ENCODE assay signal across 38 cellular contexts in the genomic region with DNA sequence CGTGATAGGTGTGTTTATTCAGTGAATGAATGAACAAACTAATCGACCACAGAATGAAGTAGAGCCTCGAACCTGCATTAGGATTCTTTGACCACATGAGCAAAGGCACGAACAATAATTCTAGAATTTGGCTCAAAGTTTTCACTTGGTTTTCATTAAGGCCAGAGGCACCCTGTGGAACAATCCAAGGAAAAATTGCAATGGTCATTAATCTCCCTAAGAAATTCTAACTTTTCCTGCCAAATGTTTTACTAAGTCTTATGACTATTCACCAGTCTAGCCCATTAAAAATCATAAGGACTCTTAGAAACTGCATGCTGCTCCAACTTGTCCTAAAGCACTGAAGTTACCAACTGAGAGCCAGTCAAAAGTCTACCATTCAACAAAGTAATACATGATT.
"Had no signal": no experiment of that assay in that cellular context is flagged by ENCODE, and none has a peak within 500 bp of the region (broad histone marks: within the 10 kb centered on the region; RNA-seq: fewer than 3 reads in every experiment).

No MANE protein-coding gene starts in this region.

- ATAC-seq: activated CD8-positive, alpha-beta memory T cell treated with anti-CD3 and anti-CD28 coated beads, Interleukin-2, amount 10 ng/mL, durations not matched to agents 7 days and 5 days; activated CD8-positive, alpha-beta T cell treated with anti-CD3 and anti-CD28 coated beads, Interleukin-2, amount 10 ng/mL, durations not matched to agents 7 days and 5 days; activated naive CD8-positive, alpha-beta T cell treated with anti-CD3 and anti-CD28 coated beads, Interleukin-2, amount 50 U/mL, for 24 hours had no signal

- H3K4me1 Mint-ChIP-seq: activated B cell treated with CpG ODN at 0.5 μM for 24 hours; activated CD4-positive, alpha-beta memory T cell treated with anti-CD3 and anti-CD28 coated beads, Interleukin-2, amount 10 ng/mL, durations not matched to agents 7 days and 5 days; activated CD4-positive, alpha-beta T cell treated with anti-CD3 and anti-CD28 coated beads, Interleukin-2, amount 10 ng/mL, durations not matched to agents 24 days and 14 days; activated CD8-positive, alpha-beta memory T cell treated with anti-CD3 and anti-CD28 coated beads, Interleukin-2, amount 10 ng/mL, durations not matched to agents 7 days and 5 days; activated naive CD4-positive, alpha-beta T cell treated with anti-CD3 and anti-CD28 coated beads, Interleukin-2, amount 10 ng/mL, durations not matched to agents 7 days and 5 days; activated naive CD4-positive, alpha-beta T cell treated with anti-CD3 and anti-CD28 coated beads, Interleukin-2, amount 50 U/mL, for 24 hours; activated naive CD8-positive, alpha-beta T cell treated with anti-CD3 and anti-CD28 coated beads, Interleukin-2, amount 10 ng/mL, durations not matched to agents 7 days and 5 days; activated naive CD8-positive, alpha-beta T cell treated with anti-CD3 and anti-CD28 coated beads, Interleukin-2, amount 50 U/mL, for 24 hours; brain; central memory CD8-positive, alpha-beta T cell had no signal

- DNase-seq: activated B cell treated with CpG ODN at 0.5 μM for 24 hours; activated CD4-positive, alpha-beta memory T cell treated with anti-CD3 and anti-CD28 coated beads, Interleukin-2, amount 10 ng/mL, durations not matched to agents 7 days and 5 days; activated CD4-positive, alpha-beta T cell treated with anti-CD3 and anti-CD28 coated beads for 4 hours; activated CD4-positive, alpha-beta T cell treated with anti-CD3 and anti-CD28 coated beads, Interleukin-2, amount 10 ng/mL, durations not matched to agents 24 days and 14 days; activated CD4-positive, alpha-beta T cell treated with anti-CD3 and anti-CD28 coated beads, Interleukin-2, amount 50 U/mL, for 1 hour; activated CD4-positive, alpha-beta T cell treated with anti-CD3 and anti-CD28 coated beads, Interleukin-2, amount 50 U/mL, for 4 hours; activated CD4-positive, CD25-positive, alpha-beta regulatory T cell treated with anti-CD3 and anti-CD28 coated beads, Interleukin-2, amount 50 U/mL, for 72 hours; activated CD8-positive, alpha-beta memory T cell treated with anti-CD3 and anti-CD28 coated beads for 24 hours; activated CD8-positive, alpha-beta memory T cell treated with anti-CD3 and anti-CD28 coated beads, Interleukin-2, amount 10 ng/mL, durations not matched to agents 7 days and 5 days; activated CD8-positive, alpha-beta memory T cell treated with anti-CD3 and anti-CD28 coated beads, Interleukin-2, amount 50 U/mL, for 48 hours; activated CD8-positive, alpha-beta T cell treated with anti-CD3 and anti-CD28 coated beads, Interleukin-2, amount 10 ng/mL, durations not matched to agents 7 days and 5 days; activated effector memory CD4-positive, alpha-beta T cell treated with Interleukin-2 at 50 U/mL for 16 hours; activated gamma-delta T cell; activated naive CD4-positive, alpha-beta T cell treated with anti-CD3 and anti-CD28 coated beads, Interleukin-2, amount 10 ng/mL, durations not matched to agents 7 days and 5 days; activated naive CD4-positive, alpha-beta T cell treated with Interleukin-2 at 50 U/mL for 16 hours; activated naive CD8-positive, alpha-beta T cell treated with anti-CD3 and anti-CD28 coated beads, Interleukin-2, amount 10 ng/mL, durations not matched to agents 7 days and 5 days; activated naive CD8-positive, alpha-beta T cell treated with anti-CD3 and anti-CD28 coated beads, Interleukin-2, amount 50 U/mL, for 24 hours; activated T-cell treated with anti-CD3 and anti-CD28 coated beads, Interleukin-2, amount 50 U/mL, for 24 hours; activated T-cell treated with anti-CD3 and anti-CD28 coated beads, Interleukin-2, amount 50 U/mL, for 48 hours; amygdala; anterior cingulate cortex; caudate nucleus; cerebellar nuclear complex; T-helper 1 cell; T-helper 2 cell; T-helper 9 cell had no signal

- H3K27ac ChIP-seq: ascending aorta, cardiac muscle cell, VCaP had no signal

- H3K4me1 ChIP-seq: ascending aorta had no signal

- H3K36me3 Mint-ChIP-seq: activated CD8-positive, alpha-beta memory T cell treated with anti-CD3 and anti-CD28 coated beads, Interleukin-2, amount 10 ng/mL, durations not matched to agents 7 days and 5 days; activated naive CD4-positive, alpha-beta T cell treated with anti-CD3 and anti-CD28 coated beads, Interleukin-2, amount 10 ng/mL, durations not matched to agents 7 days and 5 days; activated naive CD4-positive, alpha-beta T cell treated with anti-CD3 and anti-CD28 coated beads, Interleukin-2, amount 50 U/mL, for 24 hours; activated naive CD8-positive, alpha-beta T cell; activated naive CD8-positive, alpha-beta T cell treated with anti-CD3 and anti-CD28 coated beads, Interleukin-2, amount 10 ng/mL, durations not matched to agents 7 days and 5 days; brain had no signal

- H3K36me3 ChIP-seq: ascending aorta, cardiac muscle cell had no signal

- H3K27me3 Mint-ChIP-seq: activated B cell treated with CpG ODN at 0.5 μM for 24 hours; activated CD4-positive, alpha-beta memory T cell treated with anti-CD3 and anti-CD28 coated beads, Interleukin-2, amount 10 ng/mL, durations not matched to agents 7 days and 5 days; activated CD4-positive, alpha-beta T cell treated with anti-CD3 and anti-CD28 coated beads, Interleukin-2, amount 10 ng/mL, durations not matched to agents 24 days and 14 days; activated CD8-positive, alpha-beta memory T cell treated with anti-CD3 and anti-CD28 coated beads, Interleukin-2, amount 10 ng/mL, durations not matched to agents 7 days and 5 days; activated naive CD4-positive, alpha-beta T cell treated with anti-CD3 and anti-CD28 coated beads, Interleukin-2, amount 10 ng/mL, durations not matched to agents 7 days and 5 days; activated naive CD8-positive, alpha-beta T cell; activated naive CD8-positive, alpha-beta T cell treated with anti-CD3 and anti-CD28 coated beads, Interleukin-2, amount 10 ng/mL, durations not matched to agents 7 days and 5 days; activated naive CD8-positive, alpha-beta T cell treated with anti-CD3 and anti-CD28 coated beads, Interleukin-2, amount 50 U/mL, for 24 hours; central memory CD8-positive, alpha-beta T cell had no signal

- H3K4me3 Mint-ChIP-seq: activated B cell treated with CpG ODN at 0.5 μM for 24 hours; activated CD4-positive, alpha-beta memory T cell treated with anti-CD3 and anti-CD28 coated beads, Interleukin-2, amount 10 ng/mL, durations not matched to agents 7 days and 5 days; activated CD4-positive, alpha-beta T cell treated with anti-CD3 and anti-CD28 coated beads, Interleukin-2, amount 10 ng/mL, durations not matched to agents 24 days and 14 days; activated CD8-positive, alpha-beta memory T cell treated with anti-CD3 and anti-CD28 coated beads, Interleukin-2, amount 10 ng/mL, durations not matched to agents 7 days and 5 days; activated CD8-positive, alpha-beta T cell treated with anti-CD3 and anti-CD28 coated beads, Interleukin-2, amount 10 ng/mL, durations not matched to agents 7 days and 5 days; activated naive CD4-positive, alpha-beta T cell treated with anti-CD3 and anti-CD28 coated beads, Interleukin-2, amount 10 ng/mL, durations not matched to agents 7 days and 5 days; activated naive CD4-positive, alpha-beta T cell treated with anti-CD3 and anti-CD28 coated beads, Interleukin-2, amount 50 U/mL, for 24 hours; activated naive CD8-positive, alpha-beta T cell; activated naive CD8-positive, alpha-beta T cell treated with anti-CD3 and anti-CD28 coated beads, Interleukin-2, amount 10 ng/mL, durations not matched to agents 7 days and 5 days; activated naive CD8-positive, alpha-beta T cell treated with anti-CD3 and anti-CD28 coated beads, Interleukin-2, amount 50 U/mL, for 24 hours; activated T-cell treated with anti-CD3 and anti-CD28 coated beads, Interleukin-2, amount 50 U/mL, for 24 hours; brain; central memory CD8-positive, alpha-beta T cell; T-helper 1 cell treated with Interleukin-12 subunit alpha and Interleukin-12 subunit beta and Interleukin-4 antibody, amounts not matched to agents 30 μg/mL and 1 μg/mL, for 36 hours; T-helper 2 cell treated with Interferon-gamma antibody and Interleukin-4, amounts not matched to agents 5 μg/mL and 100 μg/mL, for 36 hours had no signal

- H3K27ac Mint-ChIP-seq: activated B cell treated with CpG ODN at 0.5 μM for 24 hours; activated CD4-positive, alpha-beta memory T cell treated with anti-CD3 and anti-CD28 coated beads, Interleukin-2, amount 10 ng/mL, durations not matched to agents 7 days and 5 days; activated CD4-positive, alpha-beta T cell treated with anti-CD3 and anti-CD28 coated beads, Interleukin-2, amount 10 ng/mL, durations not matched to agents 24 days and 14 days; activated CD8-positive, alpha-beta memory T cell treated with anti-CD3 and anti-CD28 coated beads, Interleukin-2, amount 10 ng/mL, durations not matched to agents 7 days and 5 days; activated CD8-positive, alpha-beta T cell treated with anti-CD3 and anti-CD28 coated beads, Interleukin-2, amount 10 ng/mL, durations not matched to agents 7 days and 5 days; activated naive CD4-positive, alpha-beta T cell treated with anti-CD3 and anti-CD28 coated beads, Interleukin-2, amount 10 ng/mL, durations not matched to agents 7 days and 5 days; activated naive CD4-positive, alpha-beta T cell treated with anti-CD3 and anti-CD28 coated beads, Interleukin-2, amount 50 U/mL, for 24 hours; activated naive CD8-positive, alpha-beta T cell; activated naive CD8-positive, alpha-beta T cell treated with anti-CD3 and anti-CD28 coated beads, Interleukin-2, amount 10 ng/mL, durations not matched to agents 7 days and 5 days; activated naive CD8-positive, alpha-beta T cell treated with anti-CD3 and anti-CD28 coated beads, Interleukin-2, amount 50 U/mL, for 24 hours; activated T-cell treated with anti-CD3 and anti-CD28 coated beads, Interleukin-2, amount 50 U/mL, for 24 hours; activated T-helper 2 cell treated with anti-CD3 and anti-CD28 coated beads, Interferon-gamma antibody, Interleukin-2, Interleukin-4, amounts not matched to agents 10 μg/mL and 5 μg/mL and 100 μg/mL, durations not matched to agents 14 hours and 24 hours and 36 hours; T-helper 1 cell treated with Interleukin-12 subunit alpha and Interleukin-12 subunit beta and Interleukin-4 antibody, amounts not matched to agents 30 μg/mL and 1 μg/mL, for 36 hours; T-helper 2 cell treated with Interferon-gamma antibody and Interleukin-4, amounts not matched to agents 5 μg/mL and 100 μg/mL, for 36 hours had no signal

- H3K4me3 ChIP-seq: ascending aorta, cardiac muscle cell had no signal

- H3K9me3 Mint-ChIP-seq: activated B cell treated with CpG ODN at 0.5 μM for 24 hours; activated CD4-positive, alpha-beta memory T cell treated with anti-CD3 and anti-CD28 coated beads, Interleukin-2, amount 10 ng/mL, durations not matched to agents 7 days and 5 days; activated CD4-positive, alpha-beta T cell treated with anti-CD3 and anti-CD28 coated beads, Interleukin-2, amount 10 ng/mL, durations not matched to agents 24 days and 14 days; activated naive CD4-positive, alpha-beta T cell treated with anti-CD3 and anti-CD28 coated beads, Interleukin-2, amount 10 ng/mL, durations not matched to agents 7 days and 5 days; activated naive CD4-positive, alpha-beta T cell treated with anti-CD3 and anti-CD28 coated beads, Interleukin-2, amount 50 U/mL, for 24 hours; activated naive CD8-positive, alpha-beta T cell treated with anti-CD3 and anti-CD28 coated beads, Interleukin-2, amount 10 ng/mL, durations not matched to agents 7 days and 5 days; activated T-cell treated with anti-CD3 and anti-CD28 coated beads, Interleukin-2, amount 50 U/mL, for 24 hours; activated T-helper 2 cell treated with anti-CD3 and anti-CD28 coated beads, Interferon-gamma antibody, Interleukin-2, Interleukin-4, amounts not matched to agents 10 μg/mL and 5 μg/mL and 100 μg/mL, durations not matched to agents 14 hours and 24 hours and 36 hours; central memory CD8-positive, alpha-beta T cell; T-helper 1 cell treated with Interleukin-12 subunit alpha and Interleukin-12 subunit beta and Interleukin-4 antibody, amounts not matched to agents 30 μg/mL and 1 μg/mL, for 36 hours; T-helper 2 cell treated with Interferon-gamma antibody and Interleukin-4, amounts not matched to agents 5 μg/mL and 100 μg/mL, for 36 hours had no signal

- FAIRE-seq: bronchial epithelial cell, TTC549 had no signal

- H3K27me3 ChIP-seq: ascending aorta, cardiac muscle cell had no signal
